Comparison of ENCODE assay signal across 1 cellular context in the genomic region with DNA sequence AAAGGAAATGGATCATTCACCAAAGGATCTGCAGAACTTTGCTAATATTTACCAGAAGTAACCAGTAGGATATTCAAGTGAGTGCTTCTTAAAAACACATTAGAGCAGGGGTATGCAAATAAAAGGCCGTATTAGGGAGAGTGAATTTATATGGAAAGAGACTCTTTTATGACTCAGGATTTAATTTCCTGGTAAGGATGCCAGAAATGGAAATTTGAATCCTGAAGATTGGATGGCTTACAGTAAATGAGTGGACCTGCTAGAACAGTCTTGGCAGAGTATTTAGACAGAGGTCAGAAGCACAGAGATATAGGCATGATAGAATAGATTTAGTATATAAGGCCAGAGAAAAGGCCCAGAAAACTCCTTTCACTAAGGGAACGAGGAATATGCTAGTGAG.
TF ChIP-seq lines count a peak whose summit lies in the region.

No MANE protein-coding gene starts in this region.

TF ChIP-seq in SK-N-SH, 30 proteins besides CTCF, POLR2A, EP300 and RAD21 (continued from another document):
- TF ChIP-seq, protein P1, sequence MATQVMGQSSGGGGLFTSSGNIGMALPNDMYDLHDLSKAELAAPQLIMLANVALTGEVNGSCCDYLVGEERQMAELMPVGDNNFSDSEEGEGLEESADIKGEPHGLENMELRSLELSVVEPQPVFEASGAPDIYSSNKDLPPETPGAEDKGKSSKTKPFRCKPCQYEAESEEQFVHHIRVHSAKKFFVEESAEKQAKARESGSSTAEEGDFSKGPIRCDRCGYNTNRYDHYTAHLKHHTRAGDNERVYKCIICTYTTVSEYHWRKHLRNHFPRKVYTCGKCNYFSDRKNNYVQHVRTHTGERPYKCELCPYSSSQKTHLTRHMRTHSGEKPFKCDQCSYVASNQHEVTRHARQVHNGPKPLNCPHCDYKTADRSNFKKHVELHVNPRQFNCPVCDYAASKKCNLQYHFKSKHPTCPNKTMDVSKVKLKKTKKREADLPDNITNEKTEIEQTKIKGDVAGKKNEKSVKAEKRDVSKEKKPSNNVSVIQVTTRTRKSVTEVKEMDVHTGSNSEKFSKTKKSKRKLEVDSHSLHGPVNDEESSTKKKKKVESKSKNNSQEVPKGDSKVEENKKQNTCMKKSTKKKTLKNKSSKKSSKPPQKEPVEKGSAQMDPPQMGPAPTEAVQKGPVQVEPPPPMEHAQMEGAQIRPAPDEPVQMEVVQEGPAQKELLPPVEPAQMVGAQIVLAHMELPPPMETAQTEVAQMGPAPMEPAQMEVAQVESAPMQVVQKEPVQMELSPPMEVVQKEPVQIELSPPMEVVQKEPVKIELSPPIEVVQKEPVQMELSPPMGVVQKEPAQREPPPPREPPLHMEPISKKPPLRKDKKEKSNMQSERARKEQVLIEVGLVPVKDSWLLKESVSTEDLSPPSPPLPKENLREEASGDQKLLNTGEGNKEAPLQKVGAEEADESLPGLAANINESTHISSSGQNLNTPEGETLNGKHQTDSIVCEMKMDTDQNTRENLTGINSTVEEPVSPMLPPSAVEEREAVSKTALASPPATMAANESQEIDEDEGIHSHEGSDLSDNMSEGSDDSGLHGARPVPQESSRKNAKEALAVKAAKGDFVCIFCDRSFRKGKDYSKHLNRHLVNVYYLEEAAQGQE (IDR thresholded peaks at IDR 0.05; ENCODE audit: low read depth, low read length): no peak
TF ChIP-seq in SK-N-SH: peak in this region for 0.
